In genomic region chr7:93992423-93993110, GRCh38 we compare ENCODE assay signal across 21 cellular contexts. TPM values are rescaled to one million over a fixed set of nuclear protein-coding genes. Genes with fewer than 3 reads are reported as not detected.
DNase-seq lines count a peak whose midpoint lies in the region; ATAC-seq, FAIRE-seq and TF ChIP-seq lines count a peak whose summit lies in the region.
"Had no signal": no experiment of that assay in that cellular context is flagged by ENCODE, and none has a peak within 500 bp of the region (broad histone marks: within the 10 kb centered on the region; RNA-seq: fewer than 3 reads in every experiment).

No MANE protein-coding gene starts in this region.

- CTCF ChIA-PET in A549 (lab: Yijun Ruan, JAX) (interaction anchor here (0.8 kb wide), 1 partner anchor 371 kb away, joined by 4 read pairs; no protein-coding TSS in a partner anchor), OCI-LY7 (lab: Charles Lee; ENCODE audit: unreplicated experiment) (no interaction called here), HEK293T (lab: Yijun Ruan, JAX) (no interaction called here)

- no peak overlapping the region for H3K4me2 ChIP-seq in A549
- H3K4me2 ChIP-seq in OCI-LY7 (ENCODE audit: low read length) = no peak overlapping the region

- H3K4me3 ChIP-seq in A549 (no peak overlapping the region), OCI-LY7 (ENCODE audit: low read depth, low read length, poor library complexity, severe bottlenecking) (no peak overlapping the region)
- H3K4me3 ChIP-seq: ascending aorta, uterus had no signal

- no peak for TF ChIP-seq CTCF in A549 (IDR thresholded peaks at IDR 0.05)
- no peak for TF ChIP-seq CTCF in OCI-LY7 (conservative IDR thresholded peaks at IDR 0.05; ENCODE audit: low read length)

- H3K27ac ChIP-seq in A549 = no peak overlapping the region
- H3K27ac ChIP-seq in OCI-LY7 (ENCODE audit: low read depth, low read length, poor library complexity, severe bottlenecking) = no peak overlapping the region
- H3K27ac ChIP-seq: ascending aorta, uterus had no signal

- no peaks in the 10 kb centered on the region; the same call in 1 of the 2 replicates for H3K79me2 ChIP-seq in OCI-LY7 (ENCODE audit: insufficient read depth, low read depth, low read length)

- intact Hi-C loops in OCI-LY7 (cut with micrococcal nuclease; ENCODE audit: unreplicated experiment) = no loop called here

- ATAC-seq in A549 = no peak
- peak; percentile 41 for ATAC-seq in GM18858 (IDR thresholded peaks at IDR 0.05; ENCODE audit: unreplicated experiment)
- ATAC-seq in HG02884 (IDR thresholded peaks at IDR 0.05; ENCODE audit: unreplicated experiment) = peak; percentile 55
- ATAC-seq in GM21717 (IDR thresholded peaks at IDR 0.05; ENCODE audit: unreplicated experiment) = no peak

- peak; percentile 23 for FAIRE-seq in A549 (lab: Jason Lieb, UNC)
- FAIRE-seq: GM18507, small intestine had no signal

- H3K4me1 ChIP-seq in A549 (no peaks in the 10 kb centered on the region), OCI-LY7 (ENCODE audit: insufficient read depth, low read length, poor library complexity, severe bottlenecking) (peaks cover 11% of the 10 kb centered on the region)
- H3K4me1 ChIP-seq: ascending aorta, uterus had no signal

- peaks cover 50% of the 10 kb centered on the region for H3K36me3 ChIP-seq in OCI-LY7 (ENCODE audit: insufficient read depth, low read length)

- POLR2A ChIA-PET in A549 (lab: Yijun Ruan, JAX) (no interaction called here), OCI-LY7 (lab: Charles Lee) (interaction anchor here (0.6 to 0.9 kb wide), 2 partner anchors 11 to 673 kb away, joined by 3 to 6 read pairs; no protein-coding TSS in a partner anchor), HEK293T (lab: Yijun Ruan, JAX) (no interaction called here)

- H3K9me2 ChIP-seq in OCI-LY7 (ENCODE audit: insufficient read depth, low read length) = no peaks in the 10 kb centered on the region

- WGBS in A549 (ENCODE audit: missing lambda C conversion rate) = 93% methylated on average over 6 of the region's 6 CpGs

- no peak for TF ChIP-seq EP300 in A549 (IDR thresholded peaks at IDR 0.05)

- no peak overlapping the region for H2AFZ ChIP-seq in OCI-LY7 (ENCODE audit: low read length)

- H3K9me3 ChIP-seq in A549 (no peaks in the 10 kb centered on the region), OCI-LY7 (ENCODE audit: low read length) (no peaks in the 10 kb centered on the region)
- H3K9me3 ChIP-seq: ascending aorta, uterus had no signal

- no peak for TF ChIP-seq POLR2A in A549 (IDR thresholded peaks at IDR 0.05; ENCODE audit: low read length)

- TF ChIP-seq RAD21 in A549 (conservative IDR thresholded peaks at IDR 0.05 in 1 of 2, IDR thresholded peaks at IDR 0.05 in 1 of 2) = no peak

- no peaks in the 10 kb centered on the region for H4K20me1 ChIP-seq in OCI-LY7 (ENCODE audit: insufficient read depth, low read length)

- BruUV-seq in OCI-LY7 (replicated peaks; lab: Mats Ljungman, UMichigan) = no TSS peak

- no peak for DNase-seq in A549 (ENCODE audit: low read depth in 1 of 2, low spot score in 1 of 2)
- peak; percentile 22 for DNase-seq in OCI-LY7 (ENCODE audit: low spot score)
- DNase-seq in HEK293T (ENCODE audit: extremely low spot score) = no peak
- no peak for DNase-seq in NCI-H1436 treated with DMSO at 0.1 percent for 48 hours (lab: John Stamatoyannopoulos, UW)
- no peak for DNase-seq in activated CD4-positive, alpha-beta T cell treated with anti-CD3 and anti-CD28 coated beads for 4 hours
- DNase-seq: activated gamma-delta T cell treated with Interleukin-2 at 50 U/mL for 16 hours; CD4-positive, alpha-beta memory T cell; DMS79 treated with DMSO at 0.1 percent for 48 hours; endodermal cell; hypothalamus; NCI-H1092 treated with DMSO at 0.1 percent for 48 hours; NCI-H2107; NCI-H69; small intestine; stimulated activated CD8-positive, alpha-beta memory T cell treated with anti-CD3 and anti-CD28 coated beads, Interleukin-4, amount 100 ng/mL, for 48 hours; uterus had no signal

TF ChIP-seq in A549, 52 proteins besides CTCF, POLR2A, EP300 and RAD21 (continues in another document):
- TF ChIP-seq POLR2AphosphoS2 (conservative IDR thresholded peaks at IDR 0.05; ENCODE audit: low read length) = no peak
- no peak for TF ChIP-seq FOSB (CRISPR knock-in tag; IDR thresholded peaks at IDR 0.05)
- no peak for TF ChIP-seq RNF2 (IDR thresholded peaks at IDR 0.05; ENCODE audit: borderline replicate concordance, low read depth)
- TF ChIP-seq ATOH8 (CRISPR knock-in tag; IDR thresholded peaks at IDR 0.05; ENCODE audit: low read depth) = no peak
- TF ChIP-seq RARB (CRISPR knock-in tag; IDR thresholded peaks at IDR 0.05) = no peak
- no peak for TF ChIP-seq HMGXB4 (CRISPR knock-in tag; IDR thresholded peaks at IDR 0.05; ENCODE audit: borderline replicate concordance)
- TF ChIP-seq NFE2L2 (conservative IDR thresholded peaks at IDR 0.05; ENCODE audit: low read length) = no peak
- TF ChIP-seq JUNB (IDR thresholded peaks at IDR 0.05) = no peak
- TF ChIP-seq FOXS1 (CRISPR knock-in tag; IDR thresholded peaks at IDR 0.05) = no peak

TF ChIP-seq in HEK293T, 16 proteins besides CTCF, POLR2A, EP300 and RAD21:
- TF ChIP-seq LEF1 (IDR thresholded peaks at IDR 0.05; ENCODE audit: borderline replicate concordance) (no peak), PKNOX1 (IDR thresholded peaks at IDR 0.05) (no peak), BHLHE40 (IDR thresholded peaks at IDR 0.05; ENCODE audit: borderline replicate concordance) (no peak), FOXK2 (IDR thresholded peaks at IDR 0.05) (no peak), L3MBTL2 (conservative IDR thresholded peaks at IDR 0.05) (no peak), CTBP1 (IDR thresholded peaks at IDR 0.05; ENCODE audit: borderline replicate concordance) (no peak), SUZ12 (IDR thresholded peaks at IDR 0.05) (no peak), ZNF384 (IDR thresholded peaks at IDR 0.05) (no peak), TARDBP (IDR thresholded peaks at IDR 0.05) (no peak), HDGF (IDR thresholded peaks at IDR 0.05; ENCODE audit: borderline replicate concordance) (no peak), NFRKB (IDR thresholded peaks at IDR 0.05) (no peak), FOXM1 (IDR thresholded peaks at IDR 0.05; ENCODE audit: borderline replicate concordance) (no peak), FOXA1 (IDR thresholded peaks at IDR 0.05) (no peak), SP1 (IDR thresholded peaks at IDR 0.05) (no peak)

RNA-seq across cellular contexts. Expression of gene BET1, which starts 11.6 kb away (rescaled TPM):
- polyA plus RNA-seq in A549 (2011; rRNA removed) = 51.0 and 64.3 TPM in 2 replicates
- polyA plus RNA-seq in A549 (2012; cell fraction: cytosol; rRNA removed) = 14.1 and 14.8 TPM in 2 replicates
- 5.4 and 10.6 TPM in 2 replicates for polyA plus RNA-seq in A549 (2012; cell fraction: nucleus; rRNA removed)
- 27.5 to 31.5 TPM (median 31.0 TPM) in 3 replicates for polyA plus RNA-seq in A549 (2017; fragmentation: RNase III; extraction: RNeasy Plus Mini Kit Qiagen cat#74134 plus additional on column Dnase treatment)
- polyA minus RNA-seq in A549 (2011; rRNA and poly(A)+ RNA removed) = 4.6 and 9.1 TPM in 2 replicates
- 14.3 and 20.4 TPM in 2 replicates for total RNA-seq in OCI-LY7 (2014; rRNA removed; shearing (Covaris generic))
- total RNA-seq in OCI-LY7 (2022) = 31.6 and 32.8 TPM in 2 replicates

Comparison
In these comparisons a context has a peak if more than half of its experiments do, and no peak if none do; other contexts are left out.
1. ATAC-seq: peak in GM18858 (single experiment) and HG02884 (single experiment); none in A549 (0 of 2) and GM21717 (single experiment).